ENCODE assay signal across 9 cellular contexts in the genomic region with DNA sequence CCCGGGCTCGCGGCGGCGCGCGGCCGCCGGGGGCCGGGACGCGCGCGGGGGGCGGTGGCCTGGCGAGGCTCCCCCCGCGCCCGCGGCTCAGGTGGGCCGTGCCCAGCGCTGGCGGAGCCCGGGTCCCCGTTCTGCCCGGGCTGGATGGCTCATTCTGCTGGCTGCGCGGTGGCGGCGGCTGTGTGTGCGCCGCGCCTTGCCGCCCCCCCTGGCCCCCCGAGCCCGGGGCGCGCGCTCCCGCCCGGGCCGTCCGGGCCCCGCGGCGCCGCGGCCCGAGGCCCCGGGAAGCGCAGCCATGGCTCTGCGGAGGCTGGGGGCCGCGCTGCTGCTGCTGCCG. TPM values are rescaled to one million over a fixed set of nuclear protein-coding genes. Genes with fewer than 3 reads are reported as not detected.
A peak's percentile ranks its signal among the peaks of the same experiment; 100 is the strongest.
DNase-seq lines count a peak whose midpoint lies in the region; ATAC-seq, FAIRE-seq and TF ChIP-seq lines count a peak whose summit lies in the region.
"Had no signal": no experiment of that assay in that cellular context is flagged by ENCODE, and none has a peak within 500 bp of the region (broad histone marks: within the 10 kb centered on the region; RNA-seq: fewer than 3 reads in every experiment).

A gene (plus strand): TSS at position 152 of the 337 bp plus-strand sequence. CDS start 144 bp downstream, at position 296.

- no peaks in the 10 kb centered on the region for H3K36me3 Mint-ChIP-seq in stimulated activated memory B cell treated with anti-CD40 and anti-IgM and Interleukin-4, amounts not matched to agents 10 μg/mL and 1 μg/mL and 100 μg/mL, for 72 hours

- H3K9me3 ChIP-seq in AG04450 (ENCODE audit: control insufficient read depth, insufficient read depth, low read length) (no peaks in the 10 kb centered on the region; the same call in 1 of the 2 replicates), left lung (no peaks in the 10 kb centered on the region)

- FAIRE-seq in GM19239 (lab: Jason Lieb, UNC) (no peak), RCC 7860 (lab: Jason Lieb, UNC) (no peak)
- FAIRE-seq: islet of Langerhans had no signal

- ATAC-seq in left lung (peak; percentile 71), HG03280 (IDR thresholded peaks at IDR 0.05; ENCODE audit: unreplicated experiment) (no peak)
- peak; percentile 31 for ATAC-seq in stimulated activated memory B cell treated with anti-CD40 and anti-IgM and Interleukin-4, amounts not matched to agents 10 μg/mL and 1 μg/mL and 100 μg/mL, for 72 hours

- POLR2A ChIA-PET in AG04450 (lab: Yijun Ruan, JAX), result no interaction called here

- CTCF ChIA-PET in AG04450 (lab: Charles Lee), result no interaction called here

- peaks cover 5 to 21% of the 10 kb centered on the region in 2 donors for H3K4me1 ChIP-seq in left lung

- H3K27ac Mint-ChIP-seq in stimulated activated memory B cell treated with anti-CD40 and anti-IgM and Interleukin-4, amounts not matched to agents 10 μg/mL and 1 μg/mL and 100 μg/mL, for 72 hours, result no peak within 1 kb of the TSS

- intact Hi-C loops in left lung (cut with DNase I), result no loop called here

- H3K27ac ChIP-seq in AG04450 (ENCODE audit: low read depth, low read length) (no peak within 1 kb of the TSS), left lung (no peak within 1 kb of the TSS)

- H3K27me3 Mint-ChIP-seq in stimulated activated memory B cell treated with anti-CD40 and anti-IgM and Interleukin-4, amounts not matched to agents 10 μg/mL and 1 μg/mL and 100 μg/mL, for 72 hours, result peaks cover 68% of the 10 kb centered on the region

- H3K4me1 Mint-ChIP-seq in stimulated activated memory B cell treated with anti-CD40 and anti-IgM and Interleukin-4, amounts not matched to agents 10 μg/mL and 1 μg/mL and 100 μg/mL, for 72 hours, result peaks cover 23% of the 10 kb centered on the region

- H3K9me3 Mint-ChIP-seq in stimulated activated memory B cell treated with anti-CD40 and anti-IgM and Interleukin-4, amounts not matched to agents 10 μg/mL and 1 μg/mL and 100 μg/mL, for 72 hours, result no peaks in the 10 kb centered on the region

- H3K4me3 Mint-ChIP-seq in stimulated activated memory B cell treated with anti-CD40 and anti-IgM and Interleukin-4, amounts not matched to agents 10 μg/mL and 1 μg/mL and 100 μg/mL, for 72 hours, result peak within 1 kb of the TSS; percentile 56

- no peaks in the 10 kb centered on the region for H3K27me3 ChIP-seq in AG04450 (ENCODE audit: control insufficient read depth, insufficient read depth, low read length)
- peaks cover 10 to 68% of the 10 kb centered on the region in 2 donors for H3K27me3 ChIP-seq in left lung

- DNase-seq in AG04450 (ENCODE audit: low read depth, low spot score) (no peak), GM19239 (ENCODE audit: insufficient read length, low spot score) (peak; percentile 62), RCC 7860 (ENCODE audit: low spot score) (peak; percentile 9), cerebellum (ENCODE audit: low spot score) (peak; percentile 58), left lung (no peak), OCI-M2 (lab: John Stamatoyannopoulos, UW; ENCODE audit: unreplicated experiment) (no peak)

- no peaks in the 10 kb centered on the region for H3K36me3 ChIP-seq in left lung

- TF ChIP-seq CTCF in AG04450 (IDR thresholded peaks at IDR 0.05; ENCODE audit: low read depth, low read length) (no peak), left lung (IDR thresholded peaks at IDR 0.05) (no peak)

- peak within 1 kb of the TSS; percentile 69 for H3K4me3 ChIP-seq in AG04450 (ENCODE audit: low read depth, low read length)
- peak within 1 kb of the TSS; percentile 31 to 46 for H3K4me3 ChIP-seq in left lung

RNA-seq across cellular contexts. Expression of the gene that starts here (rescaled TPM):
- polyA plus RNA-seq in AG04450 (2011; rRNA removed), result 30.9 and 41.7 TPM in 2 replicates
- polyA minus RNA-seq in AG04450 (2011; rRNA and poly(A)+ RNA removed), result 90.5 and 127 TPM in 2 replicates
- total RNA-seq in cerebellum (83.8 TPM), left lung (10 to 100 TPM; 11.3 to 15.9 TPM)

Comparison
In these comparisons a context has a peak if more than half of its experiments do, and no peak if none do; other contexts are left out.
1. DNase-seq: peak in GM19239 (single experiment), RCC 7860 (single experiment) and cerebellum (single experiment); none in AG04450 (single experiment), left lung (0 of 2) and OCI-M2 (single experiment).